ENCODE assay signal across 2 cellular contexts in genomic region chr10:111811515-111811914, GRCh38.
TF ChIP-seq lines count a peak whose summit lies in the region.

No MANE protein-coding gene starts in this region.

TF ChIP-seq in HepG2, 621 proteins besides CTCF, POLR2A, EP300 and RAD21 (continued from another document):
- TF ChIP-seq FOXK1 (CRISPR knock-in tag; IDR thresholded peaks at IDR 0.05; ENCODE audit: borderline replicate concordance, low read depth) (no peak), REPIN1 (CRISPR knock-in tag; IDR thresholded peaks at IDR 0.05; ENCODE audit: borderline replicate concordance, low read depth) (no peak), MAFK (conservative IDR thresholded peaks at IDR 0.05 in 1 of 2, IDR thresholded peaks at IDR 0.05 in 1 of 2; ENCODE audit: low read length in 2 of 2) (peak; percentile 58 to 86; a peak in 3 of 4 replicates), ZNF720 (CRISPR knock-in tag; IDR thresholded peaks at IDR 0.05) (no peak), CREM (IDR thresholded peaks at IDR 0.05) (no peak), CREM (CRISPR knock-in tag; IDR thresholded peaks at IDR 0.05) (no peak), ZEB1 (IDR thresholded peaks at IDR 0.05; ENCODE audit: insufficient replicate concordance, low read depth) (no peak), MAFF (IDR thresholded peaks at IDR 0.05; ENCODE audit: low read depth, low read length) (peak; percentile 76), SMAD1 (CRISPR knock-in tag; IDR thresholded peaks at IDR 0.05; ENCODE audit: borderline replicate concordance, low read depth) (no peak), ZNF18 (CRISPR knock-in tag; IDR thresholded peaks at IDR 0.05; ENCODE audit: insufficient replicate concordance) (no peak)

TF ChIP-seq in IMR-90, 13 proteins besides CTCF, POLR2A, EP300 and RAD21 (continued from another document):
- TF ChIP-seq, protein P1, sequence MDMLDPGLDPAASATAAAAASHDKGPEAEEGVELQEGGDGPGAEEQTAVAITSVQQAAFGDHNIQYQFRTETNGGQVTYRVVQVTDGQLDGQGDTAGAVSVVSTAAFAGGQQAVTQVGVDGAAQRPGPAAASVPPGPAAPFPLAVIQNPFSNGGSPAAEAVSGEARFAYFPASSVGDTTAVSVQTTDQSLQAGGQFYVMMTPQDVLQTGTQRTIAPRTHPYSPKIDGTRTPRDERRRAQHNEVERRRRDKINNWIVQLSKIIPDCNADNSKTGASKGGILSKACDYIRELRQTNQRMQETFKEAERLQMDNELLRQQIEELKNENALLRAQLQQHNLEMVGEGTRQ (IDR thresholded peaks at IDR 0.05; ENCODE audit: low read depth, low read length): no peak
- no peak for TF ChIP-seq ELK1 (IDR thresholded peaks at IDR 0.05; ENCODE audit: borderline replicate concordance, low read depth, low read length)
- TF ChIP-seq MXI1 (IDR thresholded peaks at IDR 0.05; ENCODE audit: borderline replicate concordance, low read depth, low read length): no peak
- no peak for TF ChIP-seq SMC3 (IDR thresholded peaks at IDR 0.05; ENCODE audit: low read depth, low read length)
- peak; percentile 91 for TF ChIP-seq MAFK (IDR thresholded peaks at IDR 0.05; ENCODE audit: low read depth, low read length)
- no peak for TF ChIP-seq MAZ (IDR thresholded peaks at IDR 0.05; ENCODE audit: borderline replicate concordance, low read depth, low read length)
